Comparison of ENCODE assay signal across 8 cellular contexts in the genomic region with DNA sequence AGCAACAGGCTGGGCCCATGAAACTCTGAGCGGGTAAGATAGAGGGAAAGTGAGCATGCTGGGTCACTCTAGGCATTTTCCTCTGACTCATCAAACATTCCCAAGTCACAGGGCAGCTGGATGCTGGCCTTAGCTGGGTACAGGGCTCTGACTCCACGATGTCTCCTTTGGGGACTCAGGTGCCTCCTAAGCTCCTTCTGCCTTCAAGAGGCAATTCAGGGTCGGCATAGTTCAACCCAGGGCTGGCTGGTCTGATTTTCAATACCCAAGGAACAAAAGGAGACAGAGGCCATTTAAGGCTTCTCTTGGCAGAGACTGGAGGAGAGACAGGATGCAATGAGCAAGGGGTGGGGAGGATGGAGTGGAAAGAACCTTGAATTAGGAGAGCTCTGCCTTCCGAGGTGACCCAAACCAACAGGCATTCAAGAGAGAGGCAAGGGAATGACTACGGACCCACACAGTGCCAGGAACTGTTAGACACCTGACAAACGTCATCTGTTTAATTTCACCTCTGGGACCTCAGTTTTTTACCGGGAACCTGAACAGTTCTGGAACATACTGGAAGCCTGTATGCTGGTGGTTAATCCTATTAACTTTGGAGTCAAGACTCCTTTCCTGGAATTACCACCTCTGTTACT. TPM values are rescaled to one million over a fixed set of nuclear protein-coding genes. Genes with fewer than 3 reads are reported as not detected.
DNase-seq lines count a peak whose midpoint lies in the region; TF ChIP-seq lines count a peak whose summit lies in the region.

No MANE protein-coding gene starts in this region.

- H3K36me3 Mint-ChIP-seq in osteocyte (ENCODE audit: unreplicated experiment), result peaks cover 20% of the 10 kb centered on the region

- DNase-seq in Daoy (ENCODE audit: low read depth) (peak; percentile 84), RKO (ENCODE audit: low spot score) (peak; percentile 91), foreskin fibroblast (peak; percentile 55 to 77), prostate gland (ENCODE audit: low spot score) (no peak), osteocyte (ENCODE audit: extremely low spot score, unreplicated experiment) (no peak), amniotic stem cell (lab: John Stamatoyannopoulos, UW) (no peak), NCI-H2171 (lab: John Stamatoyannopoulos, UW) (no peak), NCI-H510A treated with DMSO at 0.1 percent for 48 hours (lab: John Stamatoyannopoulos, UW) (no peak)

- no peaks in the 10 kb centered on the region for H3K9me3 ChIP-seq in prostate gland

- H3K27ac ChIP-seq in prostate gland, result peak overlapping the region; percentile 98

- H3K4me3 Mint-ChIP-seq in osteocyte (ENCODE audit: unreplicated experiment), result no peak overlapping the region

- peaks cover 8% of the 10 kb centered on the region for H3K4me1 ChIP-seq in prostate gland (replicated peaks)

- intact Hi-C loops in prostate gland (cut with DNase I), result loop anchor here (2.0 kb wide), 2 partner anchors 19 to 69 kb away; a partner anchor contains a TSS

- no peaks in the 10 kb centered on the region for H3K9me3 Mint-ChIP-seq in osteocyte (ENCODE audit: unreplicated experiment)

- TF ChIP-seq CTCF in foreskin fibroblast (IDR thresholded peaks at IDR 0.05; ENCODE audit: low read depth, low read length), result no peak
- TF ChIP-seq CTCF in prostate gland (IDR thresholded peaks at IDR 0.05), result no peak
- TF ChIP-seq CTCF in osteocyte (IDR thresholded peaks at IDR 0.05), result no peak

- no peaks in the 10 kb centered on the region for H3K27me3 ChIP-seq in prostate gland (replicated peaks; ENCODE audit: insufficient read depth)

- 29% methylated on average over 7 of the region's 7 CpGs for WGBS in prostate gland

- H3K36me3 ChIP-seq in prostate gland, result peaks cover 14 to 16% of the 10 kb centered on the region in 2 donors

- H3K27ac Mint-ChIP-seq in osteocyte (ENCODE audit: unreplicated experiment), result no peak overlapping the region

- H3K4me3 ChIP-seq in foreskin fibroblast (ENCODE audit: low read depth in 1 of 2, low read length in 2 of 2) (peak overlapping the region; percentile 68 to 70), prostate gland (peak overlapping the region; percentile 72 to 89)

- no peak for TF ChIP-seq POLR2A in prostate gland (IDR thresholded peaks at IDR 0.05)

- peaks cover 24% of the 10 kb centered on the region for H3K4me1 Mint-ChIP-seq in osteocyte (ENCODE audit: unreplicated experiment)

- H3K27me3 Mint-ChIP-seq in osteocyte (ENCODE audit: unreplicated experiment), result no peaks in the 10 kb centered on the region

RNA-seq across cellular contexts. Expression of a gene that starts 0.9 kb away (rescaled TPM):
- total RNA-seq in Daoy (2014; rRNA removed; shearing (Covaris generic)), result 17.8 and 21.8 TPM in 2 replicates
- 100 to 1,000 TPM in 1 of 2 donors, 10 to 100 TPM in 1; 88.9 to 125 TPM for total RNA-seq in prostate gland
- total RNA-seq in osteocyte, result 83.1 and 88.2 TPM in 2 replicates

RNA-seq across cellular contexts. Expression of a gene that starts 10.0 kb away (rescaled TPM):
- 0.06 and 0.86 TPM in 2 replicates for total RNA-seq in Daoy (2014; rRNA removed; shearing (Covaris generic))
- total RNA-seq in prostate gland (10 to 100 TPM in 1 of 2 donors, 1 to 10 TPM in 1; 2.9 to 16.2 TPM), osteocyte (3.3 and 3.6 TPM in 2 replicates)

RNA-seq across cellular contexts. Expression of a gene that starts 24.2 kb away (rescaled TPM):
- 14.4 and 15.2 TPM in 2 replicates for total RNA-seq in Daoy (2014; rRNA removed; shearing (Covaris generic))
- 10 to 100 TPM; 21.3 to 62.9 TPM for total RNA-seq in prostate gland
- 33.3 and 40.2 TPM in 2 replicates for total RNA-seq in osteocyte

RNA-seq across cellular contexts. Expression of a gene that starts 42.5 kb away (rescaled TPM):
- total RNA-seq in Daoy (2014; rRNA removed; shearing (Covaris generic)), result 15.6 and 24.1 TPM in 2 replicates
- total RNA-seq in prostate gland (10 to 100 TPM; 27.5 to 28.1 TPM), osteocyte (26.3 and 26.9 TPM in 2 replicates)

RNA-seq across cellular contexts. Expression of a gene that starts 50.5 kb away (rescaled TPM):
- 27.7 and 34.8 TPM in 2 replicates for total RNA-seq in Daoy (2014; rRNA removed; shearing (Covaris generic))
- total RNA-seq in prostate gland, result 10 to 100 TPM; 40.3 to 85.6 TPM
- total RNA-seq in osteocyte, result 71.1 and 73.6 TPM in 2 replicates

Comparison
In these comparisons a context has a peak if more than half of its experiments do, and no peak if none do; other contexts are left out.
1. DNase-seq: peak in Daoy (single experiment), RKO (single experiment) and foreskin fibroblast (2 of 2); none in prostate gland (single experiment), osteocyte (single experiment), amniotic stem cell (single experiment), NCI-H2171 (single experiment) and NCI-H510A treated with DMSO at 0.1 percent for 48 hours (single experiment).